Comparison of ENCODE assay signal across 8 cellular contexts in the genomic region with DNA sequence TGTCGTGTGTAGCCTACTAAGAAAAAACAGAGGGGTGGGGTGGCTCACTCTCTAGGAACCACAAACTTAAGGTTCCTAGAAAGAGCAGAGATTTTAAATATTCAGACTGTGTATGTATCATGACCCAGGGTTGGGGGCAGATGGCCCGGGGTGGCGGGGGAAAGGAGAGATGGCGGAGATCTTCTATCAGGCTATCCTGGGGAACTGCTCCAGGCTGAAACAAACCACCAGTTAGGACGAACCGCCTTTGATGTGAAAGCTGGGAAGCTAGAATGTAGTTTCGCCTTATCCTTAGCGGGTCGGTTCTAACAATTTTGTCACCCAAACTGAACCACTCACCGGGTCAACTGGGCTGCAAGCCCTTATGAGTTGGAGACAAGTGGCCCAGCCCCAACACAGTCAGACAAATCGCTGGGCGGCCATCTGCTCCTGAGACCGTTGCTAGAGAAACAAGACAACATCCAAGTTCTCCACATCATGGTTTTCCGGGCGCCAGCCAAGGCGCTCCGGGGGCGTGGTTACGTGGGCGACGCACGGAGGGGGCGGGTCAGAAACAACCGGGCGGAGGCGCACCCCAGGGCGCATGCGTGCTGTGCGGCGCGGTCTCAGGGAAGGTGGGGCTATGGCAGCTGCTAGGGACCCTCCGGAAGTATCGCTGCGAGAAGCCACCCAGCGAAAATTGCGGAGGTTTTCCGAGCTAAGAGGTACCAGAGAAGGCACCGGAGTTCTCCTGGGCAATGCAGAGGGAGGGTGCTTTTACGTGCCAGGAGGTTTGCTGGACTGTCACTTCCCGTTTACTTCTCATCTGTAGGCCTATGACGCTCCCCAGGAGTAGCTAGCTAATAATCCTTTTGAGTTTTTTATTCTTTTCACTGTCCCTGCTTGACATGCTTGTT. TPM values are rescaled to one million over a fixed set of nuclear protein-coding genes. Genes with fewer than 3 reads are reported as not detected.
DNase-seq lines count a peak whose midpoint lies in the region; ATAC-seq and TF ChIP-seq lines count a peak whose summit lies in the region.

Gene FPGT, plus strand, starts transcription at position 586 of the 896 bp plus-strand sequence. Its CDS starts 37 bp downstream, at position 623.
Gene LRRIQ3, minus strand, starts transcription at position 520 of the 896 bp plus-strand sequence. CDS start 14,492 bp downstream, outside the sequence.

- CTCF ChIA-PET in GM10248 (lab: Yijun Ruan, JAX) = interaction anchor here (1.6 kb wide), 1 partner anchor 11 kb away, joined by 5 read pairs; no protein-coding TSS in a partner anchor
- CTCF ChIA-PET in SK-N-SH (lab: Yijun Ruan, JAX) = interaction anchor here (1.2 to 1.8 kb wide), 2 partner anchors 194 to 491 kb away, joined by 3 to 4 read pairs; no protein-coding TSS in a partner anchor

- H3K9me3 ChIP-seq in SK-N-SH (no peaks in the 10 kb centered on the region), suprapubic skin (no peaks in the 10 kb centered on the region)

- H3K9me3 Mint-ChIP-seq in activated naive CD4-positive, alpha-beta T cell treated with anti-CD3 and anti-CD28 coated beads, Interleukin-2, amount 50 U/mL, for 72 hours = no peaks in the 10 kb centered on the region

- peak within 1 kb of the TSS; percentile 77 for H3K4me2 ChIP-seq in SK-N-SH

- peaks cover 21 to 22% of the 10 kb centered on the region in 2 experiments for H3K36me3 ChIP-seq in SK-N-SH (replicated peaks in 1 of 2; ENCODE audit: control insufficient read depth in 1 of 2, insufficient read depth in 2 of 2, low read length in 1 of 2)
- peaks cover 11% of the 10 kb centered on the region for H3K36me3 ChIP-seq in suprapubic skin

- ATAC-seq in HG02610 (IDR thresholded peaks at IDR 0.05; ENCODE audit: unreplicated experiment) = peak; percentile 95
- peak; percentile 92 to 94 for ATAC-seq in activated naive CD4-positive, alpha-beta T cell treated with anti-CD3 and anti-CD28 coated beads, Interleukin-2, amount 50 U/mL, for 72 hours

- no peaks in the 10 kb centered on the region for H4K20me1 ChIP-seq in SK-N-SH (ENCODE audit: insufficient read depth)

- H3K4me1 ChIP-seq in SK-N-SH (ENCODE audit: control insufficient read depth in 1 of 2, insufficient read depth in 2 of 2, low read depth in 1 of 2, low read length in 1 of 2) = peaks cover 0 to 3% of the 10 kb centered on the region in 2 experiments; a peak in 1 of 4 replicates
- peaks cover 15% of the 10 kb centered on the region for H3K4me1 ChIP-seq in suprapubic skin

- POLR2A ChIA-PET in GM10248 (lab: Yijun Ruan, JAX) (no interaction called here), SK-N-SH (lab: Yijun Ruan, JAX) (no interaction called here)

- no peak for TF ChIP-seq RAD21 in SK-N-SH (IDR thresholded peaks at IDR 0.05; ENCODE audit: low read length)

- H3K9me2 ChIP-seq in SK-N-SH = no peaks in the 10 kb centered on the region

- WGBS in SK-N-SH (ENCODE audit: low lambda C conversion rate) = 8% methylated on average over 14 of the region's 41 CpGs
- 9% methylated on average over 26 of the region's 41 CpGs for WGBS in suprapubic skin

- peak; percentile 94 for DNase-seq in GM10248 (ENCODE audit: extremely low spot score)
- peak; percentile 54 for DNase-seq in NCI-H1092 (lab: John Stamatoyannopoulos, UW)
- peak; percentile 95 for DNase-seq in SK-N-SH
- peak; percentile 95 for DNase-seq in activated naive CD4-positive, alpha-beta T cell treated with anti-CD3 and anti-CD28 coated beads, Interleukin-2, amount 50 U/mL, for 72 hours (ENCODE audit: low spot score in 2 of 2)
- DNase-seq in glomerular endothelial cell (ENCODE audit: extremely low read depth, low read depth, low spot score) = peak; percentile 74
- DNase-seq in nucleus accumbens (lab: John Stamatoyannopoulos, UW) = peak; percentile 48 to 96 (median 89)
- DNase-seq in suprapubic skin (ENCODE audit: low spot score in 2 of 2) = peak; percentile 96 to 97

- peak within 1 kb of the TSS; percentile 81 to 85 for H3K4me3 ChIP-seq in SK-N-SH (ENCODE audit: low read depth in 2 of 2, low read length in 1 of 2)
- peak within 1 kb of the TSS; percentile 74 for H3K4me3 ChIP-seq in suprapubic skin

- H3K27ac Mint-ChIP-seq in activated naive CD4-positive, alpha-beta T cell treated with anti-CD3 and anti-CD28 coated beads, Interleukin-2, amount 50 U/mL, for 72 hours = peak within 1 kb of the TSS; percentile 92 to 95

- TF ChIP-seq CTCF in GM10248 (IDR thresholded peaks at IDR 0.05; ENCODE audit: control extremely low read depth, extremely low read depth, low read depth, missing control alignments) (no peak), SK-N-SH (IDR thresholded peaks at IDR 0.05) (no peak), suprapubic skin (IDR thresholded peaks at IDR 0.05) (no peak)

- TF ChIP-seq EP300 in SK-N-SH (IDR thresholded peaks at IDR 0.05; ENCODE audit: borderline replicate concordance in 1 of 2, low read depth in 1 of 2, low read length in 1 of 2) (no peak), suprapubic skin (IDR thresholded peaks at IDR 0.05) (no peak)

- peaks cover 0 to 5% of the 10 kb centered on the region in 2 donors for H3K36me3 Mint-ChIP-seq in activated naive CD4-positive, alpha-beta T cell treated with anti-CD3 and anti-CD28 coated beads, Interleukin-2, amount 50 U/mL, for 72 hours

- peaks cover 6% of the 10 kb centered on the region for H3F3A ChIP-seq in SK-N-SH (replicated peaks; ENCODE audit: insufficient read depth)

- H3K9ac ChIP-seq in SK-N-SH = peak within 1 kb of the TSS; percentile 82

- H3K27ac ChIP-seq in SK-N-SH (ENCODE audit: low read depth in 2 of 2, low read length in 1 of 2) = peak within 1 kb of the TSS; percentile 79 to 95
- H3K27ac ChIP-seq in suprapubic skin = peak within 1 kb of the TSS; percentile 84

- H3K79me2 ChIP-seq in SK-N-SH (ENCODE audit: insufficient read depth) = peaks cover 7% of the 10 kb centered on the region; the same call in 1 of the 2 replicates

- peak in 1 of 2 donors; percentile 45 for TF ChIP-seq POLR2A in suprapubic skin (IDR thresholded peaks at IDR 0.05)

- H3K27me3 ChIP-seq in SK-N-SH (ENCODE audit: insufficient read depth) = no peaks in the 10 kb centered on the region
- no peaks in the 10 kb centered on the region for H3K27me3 ChIP-seq in suprapubic skin

- H2AFZ ChIP-seq in SK-N-SH (ENCODE audit: low read depth) = peak within 1 kb of the TSS; percentile 93

TF ChIP-seq in SK-N-SH, 30 proteins besides CTCF, POLR2A, EP300 and RAD21 (continues in another document):
- TF ChIP-seq, protein P1, sequence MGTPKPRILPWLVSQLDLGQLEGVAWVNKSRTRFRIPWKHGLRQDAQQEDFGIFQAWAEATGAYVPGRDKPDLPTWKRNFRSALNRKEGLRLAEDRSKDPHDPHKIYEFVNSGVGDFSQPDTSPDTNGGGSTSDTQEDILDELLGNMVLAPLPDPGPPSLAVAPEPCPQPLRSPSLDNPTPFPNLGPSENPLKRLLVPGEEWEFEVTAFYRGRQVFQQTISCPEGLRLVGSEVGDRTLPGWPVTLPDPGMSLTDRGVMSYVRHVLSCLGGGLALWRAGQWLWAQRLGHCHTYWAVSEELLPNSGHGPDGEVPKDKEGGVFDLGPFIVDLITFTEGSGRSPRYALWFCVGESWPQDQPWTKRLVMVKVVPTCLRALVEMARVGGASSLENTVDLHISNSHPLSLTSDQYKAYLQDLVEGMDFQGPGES (IDR thresholded peaks at IDR 0.05; ENCODE audit: low read depth, low read length) = no peak
- TF ChIP-seq RFX5 (IDR thresholded peaks at IDR 0.05; ENCODE audit: low read length) (no peak), CHD2 (IDR thresholded peaks at IDR 0.05; ENCODE audit: low read length, partially characterized antibody) (no peak), MXI1 (IDR thresholded peaks at IDR 0.05; ENCODE audit: low read depth, low read length) (peak; percentile 90), RCOR1 (IDR thresholded peaks at IDR 0.05; ENCODE audit: low read length) (no peak), TEAD4 (IDR thresholded peaks at IDR 0.05; ENCODE audit: borderline replicate concordance, insufficient read depth) (no peak), ZBTB33 (IDR thresholded peaks at IDR 0.05; ENCODE audit: borderline replicate concordance, low read depth) (no peak), JUND (IDR thresholded peaks at IDR 0.05) (no peak), GABPA (IDR thresholded peaks at IDR 0.05; ENCODE audit: low read depth) (no peak; the same call in 1 of the 2 replicates), NRF1 (IDR thresholded peaks at IDR 0.05; ENCODE audit: low read depth, low read length) (peak; percentile 80), EZH2phosphoT487 (IDR thresholded peaks at IDR 0.05; ENCODE audit: borderline replicate concordance, low read depth) (no peak), TCF12 (IDR thresholded peaks at IDR 0.05) (0 out of 2 replicates have a peak, but pooled peaks have one; percentile 16), RXRA (IDR thresholded peaks at IDR 0.05; ENCODE audit: borderline replicate concordance, low read depth) (no peak), POLR2AphosphoS5 (IDR thresholded peaks at IDR 0.05; ENCODE audit: low read depth, low read length) (peak; percentile 63)

RNA-seq across cellular contexts. Expression of gene FPGT, which starts in this region (rescaled TPM):
- polyA plus RNA-seq in SK-N-SH (2012; rRNA removed) = 3.5 and 5.1 TPM in 2 replicates
- polyA plus RNA-seq in SK-N-SH (2012; cell fraction: cytosol; rRNA removed) = 5.2 and 6.4 TPM in 2 replicates
- polyA plus RNA-seq in SK-N-SH (2012; cell fraction: nucleus; rRNA removed) = 4.6 and 7.2 TPM in 2 replicates
- 10 to 100 TPM; 10.7 to 15.3 TPM for total RNA-seq in activated naive CD4-positive, alpha-beta T cell treated with anti-CD3 and anti-CD28 coated beads, Interleukin-2, amount 50 U/mL, for 72 hours
- total RNA-seq in glomerular endothelial cell (8.3 and 9.0 TPM in 2 replicates), suprapubic skin (10 to 100 TPM in 2 of 4 donors, 1 to 10 TPM in 2; 9.5 to 20.0 (median 12.4) TPM)

RNA-seq across cellular contexts. Expression of gene LRRIQ3, which starts in this region (rescaled TPM):
- 0.56 and 0.70 TPM in 2 replicates for polyA plus RNA-seq in SK-N-SH (2012; rRNA removed)
- 1.2 and 1.6 TPM in 2 replicates for polyA plus RNA-seq in SK-N-SH (2012; cell fraction: cytosol; rRNA removed)
- polyA plus RNA-seq in SK-N-SH (2012; cell fraction: nucleus; rRNA removed) = 0.31 and 0.39 TPM in 2 replicates
- total RNA-seq in activated naive CD4-positive, alpha-beta T cell treated with anti-CD3 and anti-CD28 coated beads, Interleukin-2, amount 50 U/mL, for 72 hours = 1 to 10 TPM; 1.5 to 1.6 TPM
- total RNA-seq in glomerular endothelial cell (0.10 TPM in 1 of 2 replicates, not detected in the other), suprapubic skin (under 1 TPM in 2 of 4 donors, not detected in 2; 0.38 to 0.59 TPM)

Comparison
In these comparisons a context has a peak if more than half of its experiments do, and no peak if none do; other contexts are left out.
1. Peak in every context shown above with its lines: DNase-seq, ATAC-seq, H3K4me3 ChIP-seq and H3K27ac ChIP-seq.